8 cellular contexts compared by ENCODE assay signal in genomic region chr6:31462026-31462963, GRCh38. TPM values are rescaled to one million over a fixed set of nuclear protein-coding genes. Genes with fewer than 3 reads are reported as not detected.
DNase-seq lines count a peak whose midpoint lies in the region; ATAC-seq, FAIRE-seq and TF ChIP-seq lines count a peak whose summit lies in the region.

No MANE protein-coding gene starts in this region.

- peaks cover 0 to 5% of the 10 kb centered on the region in 2 experiments; a peak in 3 of 4 replicates for H3K36me3 ChIP-seq in GM12878 (ENCODE audit: control insufficient read depth in 2 of 2, insufficient read depth in 2 of 2, low read length in 1 of 2)
- no peaks in the 10 kb centered on the region for H3K36me3 ChIP-seq in urinary bladder (ENCODE audit: insufficient read depth)

- POLR2A ChIA-PET in GM12878 (lab: Charles Lee): interaction anchor here (0.5 to 2.2 kb wide), 17 partner anchors 10 to 419 kb away, joined by 3 to 7 read pairs (median 4); partner anchors contain the start of genes CLIC1, MICA, MICB and NFKBIL1

- peak overlapping the region; percentile 95 for H3K9ac ChIP-seq in GM12878 (ENCODE audit: control insufficient read depth, insufficient read depth, low read length)

- BruUV-seq in GM12878 (replicated peaks; lab: Mats Ljungman, UMichigan): TSS peak; percentile 98

- CTCF ChIA-PET in GM12878 (lab: Yijun Ruan, JAX): interaction anchor here (0.6 to 2.5 kb wide), 17 partner anchors 10 to 375 kb away, joined by 3 to 17 read pairs (median 4); partner anchors contain the start of gene DDX39B

- 44% methylated on average over 11 of the region's 11 CpGs for WGBS in GM12878 (ENCODE audit: insufficient coverage, insufficient replicate concordance, low lambda C conversion rate, missing lambda C conversion rate)
- 58% methylated on average over 11 of the region's 11 CpGs for WGBS in urinary bladder
- 50 to 51% methylated on average over 11 of the region's 11 CpGs for WGBS in lower leg skin, 2 donors

- no peak for FAIRE-seq in GM12878 (lab: Jason Lieb, UNC)

- H3K9me3 Mint-ChIP-seq in activated naive CD4-positive, alpha-beta T cell treated with anti-CD3 and anti-CD28 coated beads, Interleukin-2, amount 50 U/mL, for 24 hours: no peaks in the 10 kb centered on the region
- H3K9me3 Mint-ChIP-seq in memory B cell: no peaks in the 10 kb centered on the region

- H2AFZ ChIP-seq in GM12878 (ENCODE audit: control insufficient read depth, low read depth, low read length): peak overlapping the region; percentile 78

- no peak for TF ChIP-seq POLR2A in GM12878 (IDR thresholded peaks at IDR 0.05; ENCODE audit: low read depth, low read length)
- no peak for TF ChIP-seq POLR2A in lower leg skin (IDR thresholded peaks at IDR 0.05)

- H3K36me3 Mint-ChIP-seq in activated naive CD4-positive, alpha-beta T cell treated with anti-CD3 and anti-CD28 coated beads, Interleukin-2, amount 50 U/mL, for 24 hours: peaks cover 17% of the 10 kb centered on the region
- peaks cover 29% of the 10 kb centered on the region for H3K36me3 Mint-ChIP-seq in memory B cell

- no peaks in the 10 kb centered on the region; a peak in 1 of 4 replicates for H3K27me3 ChIP-seq in GM12878 (replicated peaks in 1 of 2; ENCODE audit: control insufficient read depth in 2 of 2, insufficient read depth in 2 of 2, low read length in 1 of 2)

- no peak for TF ChIP-seq EP300 in GM12878 (IDR thresholded peaks at IDR 0.05; ENCODE audit: borderline replicate concordance in 1 of 2, control insufficient read depth in 1 of 2, low read depth in 2 of 2, low read length in 2 of 2)

- H3K79me2 ChIP-seq in GM12878 (ENCODE audit: control insufficient read depth, insufficient read depth, low read length): peaks cover 42% of the 10 kb centered on the region

- peaks cover 6% of the 10 kb centered on the region for H4K20me1 ChIP-seq in GM12878 (ENCODE audit: control insufficient read depth, insufficient read depth)

- H3K27ac Mint-ChIP-seq in activated naive CD4-positive, alpha-beta T cell treated with anti-CD3 and anti-CD28 coated beads, Interleukin-2, amount 50 U/mL, for 24 hours: peak overlapping the region; percentile 98
- peak overlapping the region; percentile 100 for H3K27ac Mint-ChIP-seq in memory B cell

- H3K4me2 ChIP-seq in GM12878 (ENCODE audit: control insufficient read depth, insufficient read depth): peak overlapping the region; percentile 60

- peak; percentile 13; the same call in 1 of the 3 replicates for ATAC-seq in GM12878
- no peak for ATAC-seq in memory B cell (ENCODE audit: low read depth)

- H3K27me3 Mint-ChIP-seq in activated naive CD4-positive, alpha-beta T cell treated with anti-CD3 and anti-CD28 coated beads, Interleukin-2, amount 50 U/mL, for 24 hours: no peaks in the 10 kb centered on the region
- H3K27me3 Mint-ChIP-seq in memory B cell: peaks cover 2% of the 10 kb centered on the region

- intact Hi-C loops in GM12878 (cut with micrococcal nuclease; ENCODE audit: unreplicated experiment): no loop called here
- intact Hi-C loops in lower leg skin (cut with DNase I; ENCODE audit: low total_unique reads): no loop called here

- RAD21 ChIA-PET in GM12878 (lab: Charles Lee; ENCODE audit: unreplicated experiment): interaction anchor here (0.7 to 1.2 kb wide), 6 partner anchors 10 to 136 kb away, joined by 3 to 6 read pairs (median 4); no protein-coding TSS in a partner anchor

- TF ChIP-seq CTCF in GM12878 (IDR thresholded peaks at IDR 0.05 in 2 of 3, conservative IDR thresholded peaks at IDR 0.05 in 1 of 3; ENCODE audit: control insufficient read depth in 2 of 3, extremely low read depth in 1 of 3, insufficient read depth in 1 of 3, low read depth in 3 of 3, low read length in 3 of 3) (no peak), lower leg skin (IDR thresholded peaks at IDR 0.05) (no peak)

- no peaks in the 10 kb centered on the region for H3K9me3 ChIP-seq in GM12878 (replicated peaks; ENCODE audit: control insufficient read depth, insufficient read depth, low read length)

- H3K27ac ChIP-seq in GM12878 (ENCODE audit: control insufficient read depth, insufficient read depth) (peak overlapping the region; percentile 89), urinary bladder (ENCODE audit: low read depth) (peak overlapping the region; percentile 66)

- H3K4me1 ChIP-seq in GM12878 (ENCODE audit: control insufficient read depth, insufficient read depth, low read length) (peaks cover 11% of the 10 kb centered on the region), urinary bladder (ENCODE audit: insufficient read depth) (no peaks in the 10 kb centered on the region)

- SMC1A ChIA-PET in GM12878 (lab: Charles Lee; ENCODE audit: uncharacterized antibody, unreplicated experiment): interaction anchor here (0.6 to 1.4 kb wide), 9 partner anchors 10 to 905 kb away, joined by 3 to 5 read pairs (median 3); no protein-coding TSS in a partner anchor

- DNase-seq in activated naive CD4-positive, alpha-beta T cell treated with anti-CD3 and anti-CD28 coated beads, Interleukin-2, amount 50 U/mL, for 16 hours: no peak
- DNase-seq in GM12878 (ENCODE audit: low read depth, low spot score) (no peak), memory B cell (ENCODE audit: low spot score in 2 of 2) (no peak), NCI-H69 (lab: John Stamatoyannopoulos, UW) (no peak), DMS 273 (lab: John Stamatoyannopoulos, UW; ENCODE audit: unreplicated experiment) (no peak), lower leg skin (ENCODE audit: low spot score in 2 of 2) (no peak)

- TF ChIP-seq RAD21 in GM12878 (IDR thresholded peaks at IDR 0.05; ENCODE audit: insufficient read depth, low read depth, low read length): no peak

- in situ Hi-C loops in GM12878 (cut with MboI): no loop called here

- peaks cover 58% of the 10 kb centered on the region for H3K4me1 Mint-ChIP-seq in activated naive CD4-positive, alpha-beta T cell treated with anti-CD3 and anti-CD28 coated beads, Interleukin-2, amount 50 U/mL, for 24 hours
- peaks cover 42% of the 10 kb centered on the region for H3K4me1 Mint-ChIP-seq in memory B cell

- peak overlapping the region; percentile 100 for H3K4me3 Mint-ChIP-seq in activated naive CD4-positive, alpha-beta T cell treated with anti-CD3 and anti-CD28 coated beads, Interleukin-2, amount 50 U/mL, for 24 hours
- H3K4me3 Mint-ChIP-seq in memory B cell: peak overlapping the region; percentile 100

- H3K4me3 ChIP-seq in GM12878: peak overlapping the region; percentile 98; the same call in 1 of the 2 replicates
- peak overlapping the region; percentile 45 for H3K4me3 ChIP-seq in urinary bladder (ENCODE audit: low read depth, low read length)
- no peak overlapping the region for H3K4me3 ChIP-seq in lower leg skin (ENCODE audit: low read depth, poor library complexity, severe bottlenecking)

TF ChIP-seq in GM12878, 131 proteins besides CTCF, POLR2A, EP300 and RAD21 (continues in another document):
- TF ChIP-seq SP1 (IDR thresholded peaks at IDR 0.05; ENCODE audit: low read depth, low read length) (no peak), ATF7 (IDR thresholded peaks at IDR 0.05; ENCODE audit: low read depth) (no peak), MTA3 (IDR thresholded peaks at IDR 0.05; ENCODE audit: borderline replicate concordance, low read length) (no peak), SRF (IDR thresholded peaks at IDR 0.05; ENCODE audit: low read depth in 2 of 2, low read length in 2 of 2) (no peak), MEF2B (IDR thresholded peaks at IDR 0.05; ENCODE audit: partially characterized antibody, poor library complexity, severe bottlenecking) (no peak)

RNA-seq across cellular contexts. Expression of gene MICB, which starts 35.6 kb away (rescaled TPM):
- total RNA-seq in GM12878 (2013; cell fraction: nucleolus; rRNA removed): 21.0 and 25.4 TPM in 2 replicates
- total RNA-seq in GM12878 (2014; rRNA removed) (21.6 and 21.9 TPM in 2 replicates), GM12878 (2014; rRNA removed; fragmentation: Illumina TruSeq; extraction: Trizol) (17.6 TPM in 2 replicates), GM12878 (2021) (15.6 and 18.0 TPM in 2 replicates), urinary bladder (1.6 TPM), lower leg skin (1 to 10 TPM in 2 of 4 donors, under 1 TPM in 2; 0.61 to 2.6 (median 1.2) TPM)
- polyA plus RNA-seq in GM12878 (2011; ENCODE audit: low read depth): 7.4 TPM
- polyA plus RNA-seq in GM12878 (2011; rRNA removed) (26.6 and 37.1 TPM in 2 replicates), GM12878 (2014; fragmentation: Illumina TruSeq; extraction: Trizol) (25.2 and 29.8 TPM in 2 replicates), GM12878 (2014; fragmentation: Nextera tagmentation; extraction: Ambion mirVana) (10 to 100 TPM in 1 of 2 experiments, 1 to 10 TPM in 1; 9.0 to 11.3 TPM), GM12878 (2014; rRNA removed) (23.7 and 25.5 TPM in 2 replicates), GM12878 (2016; fragmentation: Nextera tagmentation; extraction: Ambion mirVana) (10 to 100 TPM; 12.1 to 12.6 TPM), urinary bladder (1.6 TPM)
- 37.5 and 41.0 TPM in 2 replicates for polyA plus RNA-seq in GM12878 (2011; cell fraction: cytosol; rRNA removed)
- 44.5 and 47.1 TPM in 2 replicates for polyA plus RNA-seq in GM12878 (2011; cell fraction: nucleus; rRNA removed)
- polyA plus RNA-seq in GM12878 (2012): 9.0 and 13.7 TPM in 2 replicates
- 45.5 and 57.2 TPM in 2 replicates for polyA minus RNA-seq in GM12878 (2011; rRNA and poly(A)+ RNA removed)
- 13.1 and 14.6 TPM in 2 replicates for polyA minus RNA-seq in GM12878 (2011; cell fraction: cytosol; rRNA and poly(A)+ RNA removed)
- polyA minus RNA-seq in GM12878 (2011; cell fraction: nucleus; rRNA and poly(A)+ RNA removed): 9.9 and 19.3 TPM in 2 replicates

RNA-seq across cellular contexts. Expression of gene MICA, which starts 58.9 kb away (rescaled TPM):
- 4.9 and 6.3 TPM in 2 replicates for total RNA-seq in GM12878 (2013; cell fraction: nucleolus; rRNA removed)
- total RNA-seq in GM12878 (2014; rRNA removed) (8.1 and 9.0 TPM in 2 replicates), GM12878 (2014; rRNA removed; fragmentation: Illumina TruSeq; extraction: Trizol) (6.8 and 7.9 TPM in 2 replicates), GM12878 (2021) (7.1 and 7.6 TPM in 2 replicates), urinary bladder (6.7 TPM), lower leg skin (10 to 100 TPM in 3 of 4 donors, 1 to 10 TPM in 1; 7.7 to 21.7 (median 13.9) TPM)
- 4.6 TPM for polyA plus RNA-seq in GM12878 (2011; ENCODE audit: low read depth)
- polyA plus RNA-seq in GM12878 (2011; rRNA removed) (6.4 and 10.3 TPM in 2 replicates), GM12878 (2014; fragmentation: Illumina TruSeq; extraction: Trizol) (7.1 and 8.8 TPM in 2 replicates), GM12878 (2014; fragmentation: Nextera tagmentation; extraction: Ambion mirVana) (1 to 10 TPM; 5.0 to 5.6 TPM), GM12878 (2014; rRNA removed) (9.9 and 10.5 TPM in 2 replicates), GM12878 (2016; fragmentation: Nextera tagmentation; extraction: Ambion mirVana) (1 to 10 TPM; 3.6 to 4.4 TPM), urinary bladder (23.8 TPM)
- 11.6 and 12.0 TPM in 2 replicates for polyA plus RNA-seq in GM12878 (2011; cell fraction: cytosol; rRNA removed)
- polyA plus RNA-seq in GM12878 (2011; cell fraction: nucleus; rRNA removed): 21.3 and 26.8 TPM in 2 replicates
- 5.4 and 7.9 TPM in 2 replicates for polyA plus RNA-seq in GM12878 (2012)
- 8.0 and 10.0 TPM in 2 replicates for polyA minus RNA-seq in GM12878 (2011; rRNA and poly(A)+ RNA removed)
- polyA minus RNA-seq in GM12878 (2011; cell fraction: cytosol; rRNA and poly(A)+ RNA removed): 2.0 and 2.7 TPM in 2 replicates
- 4.4 and 9.0 TPM in 2 replicates for polyA minus RNA-seq in GM12878 (2011; cell fraction: nucleus; rRNA and poly(A)+ RNA removed)
